ENCODE assay signal across 8 cellular contexts in genomic region chr19:36116344-36116637, GRCh38. TPM values are rescaled to one million over a fixed set of nuclear protein-coding genes. Genes with fewer than 3 reads are reported as not detected.
DNase-seq lines count a peak whose midpoint lies in the region; ATAC-seq and TF ChIP-seq lines count a peak whose summit lies in the region.

No MANE protein-coding gene starts in this region.

- H3K4me1 ChIP-seq in BE2C, result no peaks in the 10 kb centered on the region
- peaks cover 34% of the 10 kb centered on the region for H3K4me1 ChIP-seq in Karpas-422 (ENCODE audit: low read length)

- H3K27ac ChIP-seq in Karpas-422 (ENCODE audit: low read length) (peak overlapping the region; percentile 85; the same call in 1 of the 2 replicates), coronary artery (peak overlapping the region; percentile 60 to 95)

- peaks cover 23% of the 10 kb centered on the region; the same call in 1 of the 2 replicates for H4K20me1 ChIP-seq in Karpas-422 (ENCODE audit: insufficient read depth, low read depth, low read length)

- H3K36me3 Mint-ChIP-seq in natural killer cell treated with Interleukin-12 subunit alpha and Interleukin-12 subunit beta and Interleukin-15 and Interleukin-18, amount 100 ng/mL, for 72 hours, result peaks cover 10% of the 10 kb centered on the region

- no peak for TF ChIP-seq CTCF in BE2C (IDR thresholded peaks at IDR 0.05; ENCODE audit: low read depth, low read length)
- no peak for TF ChIP-seq CTCF in coronary artery (IDR thresholded peaks at IDR 0.05)

- H3K9ac ChIP-seq in Karpas-422 (ENCODE audit: low read length), result peak overlapping the region; percentile 79

- H3K27me3 Mint-ChIP-seq in natural killer cell treated with Interleukin-12 subunit alpha and Interleukin-12 subunit beta and Interleukin-15 and Interleukin-18, amount 100 ng/mL, for 72 hours, result no peaks in the 10 kb centered on the region

- peak overlapping the region; percentile 94 to 98 for H3K27ac Mint-ChIP-seq in natural killer cell treated with Interleukin-12 subunit alpha and Interleukin-12 subunit beta and Interleukin-15 and Interleukin-18, amount 100 ng/mL, for 72 hours

- no peak for DNase-seq in BE2C
- DNase-seq in Karpas-422, result no peak
- DNase-seq in coronary artery (ENCODE audit: low spot score), result no peak
- no peak for DNase-seq in natural killer cell treated with Interleukin-12 subunit alpha and Interleukin-12 subunit beta and Interleukin-15 and Interleukin-18, amount 100 ng/mL, for 72 hours (ENCODE audit: low spot score)
- DNase-seq in ACHN, result no peak
- no peak for DNase-seq in iPS-NIHi11 (ENCODE audit: low spot score)
- no peak for DNase-seq in Kasumi-1 (lab: John Stamatoyannopoulos, UW)

- in situ Hi-C loops in ACHN (cut with HindIII; ENCODE audit: low pct_ligation_motif_present, low pct_unique_long_range_greater_than_20kb, low sequenced_read_pairs), result no loop called here

- peaks cover 25% of the 10 kb centered on the region for H3K79me2 ChIP-seq in Karpas-422 (ENCODE audit: low read length)

- H3K9me2 ChIP-seq in Karpas-422 (replicated peaks; ENCODE audit: insufficient read depth, low read length), result no peaks in the 10 kb centered on the region

- no peak overlapping the region for H2AFZ ChIP-seq in Karpas-422 (ENCODE audit: low read length)

- no peaks in the 10 kb centered on the region for H3K27me3 ChIP-seq in BE2C
- no peaks in the 10 kb centered on the region for H3K27me3 ChIP-seq in Karpas-422 (ENCODE audit: low read length)

- ATAC-seq in natural killer cell treated with Interleukin-12 subunit alpha and Interleukin-12 subunit beta and Interleukin-15 and Interleukin-18, amount 100 ng/mL, for 72 hours, result no peak
- no peak for ATAC-seq in GM21360 (IDR thresholded peaks at IDR 0.05; ENCODE audit: unreplicated experiment)

- H3K4me3 ChIP-seq in BE2C (ENCODE audit: low read depth, low read length), result peak overlapping the region; percentile 56
- H3K4me3 ChIP-seq in Karpas-422 (ENCODE audit: low read length), result peak overlapping the region; percentile 86
- peak overlapping the region; percentile 85 for H3K4me3 ChIP-seq in coronary artery

- H3K4me2 ChIP-seq in Karpas-422 (ENCODE audit: low read depth, low read length, poor library complexity, severe bottlenecking), result peak overlapping the region; percentile 98

- peak overlapping the region; percentile 95 for H3K4me3 Mint-ChIP-seq in natural killer cell treated with Interleukin-12 subunit alpha and Interleukin-12 subunit beta and Interleukin-15 and Interleukin-18, amount 100 ng/mL, for 72 hours

- no peaks in the 10 kb centered on the region for H3K9me3 Mint-ChIP-seq in natural killer cell treated with Interleukin-12 subunit alpha and Interleukin-12 subunit beta and Interleukin-15 and Interleukin-18, amount 100 ng/mL, for 72 hours

- H3K4me1 Mint-ChIP-seq in natural killer cell treated with Interleukin-12 subunit alpha and Interleukin-12 subunit beta and Interleukin-15 and Interleukin-18, amount 100 ng/mL, for 72 hours (ENCODE audit: low read depth in 2 of 2), result peaks cover 39 to 42% of the 10 kb centered on the region in 2 donors

- H3K36me3 ChIP-seq in BE2C (peaks cover 20% of the 10 kb centered on the region), Karpas-422 (ENCODE audit: insufficient read depth, low read length) (peaks cover 9% of the 10 kb centered on the region; the same call in 1 of the 2 replicates)

- H3K9me3 ChIP-seq in BE2C (no peaks in the 10 kb centered on the region), Karpas-422 (ENCODE audit: low read length) (no peaks in the 10 kb centered on the region)

RNA-seq across cellular contexts. Expression of gene TBCB, which starts 1.0 kb away (rescaled TPM):
- 500 TPM for polyA plus RNA-seq in BE2C (2012; ENCODE audit: insufficient read depth, insufficient read length, low read depth)
- total RNA-seq in Karpas-422 (2014; rRNA removed; shearing (Covaris generic); ENCODE audit: low replicate concordance), result 200 and 242 TPM in 2 replicates
- 100 to 1,000 TPM; 130 to 141 TPM for total RNA-seq in natural killer cell treated with Interleukin-12 subunit alpha and Interleukin-12 subunit beta and Interleukin-15 and Interleukin-18, amount 100 ng/mL, for 72 hours

RNA-seq across cellular contexts. Expression of gene POLR2I, which starts 1.6 kb away (rescaled TPM):
- 604 TPM for polyA plus RNA-seq in BE2C (2012; ENCODE audit: insufficient read depth, insufficient read length, low read depth)
- 175 and 322 TPM in 2 replicates for total RNA-seq in Karpas-422 (2014; rRNA removed; shearing (Covaris generic); ENCODE audit: low replicate concordance)
- total RNA-seq in natural killer cell treated with Interleukin-12 subunit alpha and Interleukin-12 subunit beta and Interleukin-15 and Interleukin-18, amount 100 ng/mL, for 72 hours, result 10 to 100 TPM; 40.7 to 42.4 TPM

RNA-seq across cellular contexts. Expression of gene OVOL3, which starts 5.3 kb away (rescaled TPM):
- polyA plus RNA-seq in BE2C (2012; ENCODE audit: insufficient read depth, insufficient read length, low read depth), result not detected
- total RNA-seq in Karpas-422 (2014; rRNA removed; shearing (Covaris generic); ENCODE audit: low replicate concordance), result 1.6 and 3.1 TPM in 2 replicates
- not detected for total RNA-seq in natural killer cell treated with Interleukin-12 subunit alpha and Interleukin-12 subunit beta and Interleukin-15 and Interleukin-18, amount 100 ng/mL, for 72 hours

RNA-seq across cellular contexts. Expression of gene CAPNS1, which starts 23.6 kb away (rescaled TPM):
- polyA plus RNA-seq in BE2C (2012; ENCODE audit: insufficient read depth, insufficient read length, low read depth), result 632 TPM
- total RNA-seq in Karpas-422 (2014; rRNA removed; shearing (Covaris generic); ENCODE audit: low replicate concordance), result 121 and 180 TPM in 2 replicates
- total RNA-seq in natural killer cell treated with Interleukin-12 subunit alpha and Interleukin-12 subunit beta and Interleukin-15 and Interleukin-18, amount 100 ng/mL, for 72 hours, result 100 to 1,000 TPM; 175 to 437 TPM

RNA-seq across cellular contexts. Expression of gene COX7A1, which starts 36.0 kb away (rescaled TPM):
- not detected for polyA plus RNA-seq in BE2C (2012; ENCODE audit: insufficient read depth, insufficient read length, low read depth)
- not detected in 2 replicates for total RNA-seq in Karpas-422 (2014; rRNA removed; shearing (Covaris generic); ENCODE audit: low replicate concordance)
- not detected for total RNA-seq in natural killer cell treated with Interleukin-12 subunit alpha and Interleukin-12 subunit beta and Interleukin-15 and Interleukin-18, amount 100 ng/mL, for 72 hours
